ENCODE assay signal across 11 cellular contexts in genomic region chr5:134550271-134551214, GRCh38. TPM values are rescaled to one million over a fixed set of nuclear protein-coding genes. Genes with fewer than 3 reads are reported as not detected.
A peak's percentile ranks its signal among the peaks of the same experiment; 100 is the strongest.
DNase-seq lines count a peak whose midpoint lies in the region; ATAC-seq, FAIRE-seq and TF ChIP-seq lines count a peak whose summit lies in the region.
"Had no signal": no experiment of that assay in that cellular context is flagged by ENCODE, and none has a peak within 500 bp of the region (broad histone marks: within the 10 kb centered on the region; RNA-seq: fewer than 3 reads in every experiment).

No MANE protein-coding gene starts in this region.

- no peaks in the 10 kb centered on the region for H3K9me1 ChIP-seq in K562 (ENCODE audit: control insufficient read depth, insufficient read depth, low read length)

- in situ Hi-C loops in K562 (cut with MboI) = no loop called here

- H3K79me2 ChIP-seq in OCI-LY3 (ENCODE audit: low read length) = peaks cover 62% of the 10 kb centered on the region
- no peaks in the 10 kb centered on the region for H3K79me2 ChIP-seq in K562 (ENCODE audit: control insufficient read depth, insufficient read depth, low read length)

- H4K20me1 ChIP-seq in OCI-LY3 (ENCODE audit: insufficient read depth, low read length) (no peaks in the 10 kb centered on the region), K562 (replicated peaks; ENCODE audit: control insufficient read depth, insufficient read depth, low read length) (no peaks in the 10 kb centered on the region; the same call in 1 of the 2 replicates)

- H3K36me3 Mint-ChIP-seq in activated naive CD4-positive, alpha-beta T cell treated with anti-CD3 and anti-CD28 coated beads, Interleukin-2, amount 50 U/mL, for 24 hours = peaks cover 8% of the 10 kb centered on the region
- H3K36me3 Mint-ChIP-seq in stimulated activated memory B cell treated with anti-CD40 and anti-IgM and Interleukin-4, amounts not matched to agents 10 μg/mL and 1 μg/mL and 100 μg/mL, for 72 hours = peaks cover 64% of the 10 kb centered on the region

- H2AFZ ChIP-seq in OCI-LY3 (ENCODE audit: low read depth, low read length) = no peak overlapping the region
- H2AFZ ChIP-seq in K562 (ENCODE audit: low read depth, low read length) = no peak overlapping the region

- no peaks in the 10 kb centered on the region for H3K9me3 ChIP-seq in OCI-LY3 (ENCODE audit: insufficient read depth, low read length)
- no peaks in the 10 kb centered on the region for H3K9me3 ChIP-seq in K562 (replicated peaks; ENCODE audit: control insufficient read depth, insufficient read depth, low read depth, low read length)

- no peak for DNase-seq in activated naive CD4-positive, alpha-beta T cell treated with Interleukin-2 at 50 U/mL for 16 hours
- DNase-seq in K562 (ENCODE audit: extremely low read depth in 1 of 4, low spot score in 3 of 4) (no peak), NCI-H1436 (lab: John Stamatoyannopoulos, UW) (no peak)
- DNase-seq: activated T-cell treated with anti-CD3 and anti-CD28 coated beads, Interleukin-2, amount 50 U/mL, for 4 hours; NCI-H2227 treated with DMSO at 0.1 percent for 48 hours had no signal

- H3K9ac ChIP-seq in OCI-LY3 (ENCODE audit: low read length) (peak overlapping the region; percentile 56), K562 (ENCODE audit: insufficient read depth in 1 of 2, low read depth in 2 of 2, low read length in 2 of 2) (0 out of 4 replicates have a peak overlapping the region, but pooled peaks of 1 of the 2 experiments have one; percentile 11)

- no peaks in the 10 kb centered on the region for H3K27me3 Mint-ChIP-seq in activated naive CD4-positive, alpha-beta T cell treated with anti-CD3 and anti-CD28 coated beads, Interleukin-2, amount 50 U/mL, for 24 hours
- no peaks in the 10 kb centered on the region for H3K27me3 Mint-ChIP-seq in stimulated activated memory B cell treated with anti-CD40 and anti-IgM and Interleukin-4, amounts not matched to agents 10 μg/mL and 1 μg/mL and 100 μg/mL, for 72 hours

- H3K36me3 ChIP-seq in OCI-LY3 (replicated peaks; ENCODE audit: low read depth, low read length) = peaks cover 46% of the 10 kb centered on the region
- peaks cover 38% of the 10 kb centered on the region; the same call in 1 of the 3 replicates for H3K36me3 ChIP-seq in K562 (ENCODE audit: control insufficient read depth, insufficient read depth, low read length)

- no peak for TF ChIP-seq EP300 in K562 (IDR thresholded peaks at IDR 0.05; ENCODE audit: low read length)

- CTCF ChIA-PET in K562 (lab: Yijun Ruan, JAX; ENCODE audit: low intra/inter-chr PET ratio) = no interaction called here

- H3K27me3 ChIP-seq in OCI-LY3 (ENCODE audit: low read depth, low read length) (no peaks in the 10 kb centered on the region), K562 (ENCODE audit: control insufficient read depth in 2 of 2, insufficient read depth in 2 of 2, low read length in 2 of 2) (no peaks in the 10 kb centered on the region)

- POLR2A ChIA-PET in K562 (lab: Yijun Ruan, JAX) = interaction anchor here (0.6 to 1.1 kb wide), 2 partner anchors 16 to 41 kb away, joined by 4 read pairs; no protein-coding TSS in a partner anchor

- no peak for TF ChIP-seq POLR2A in K562 (conservative IDR thresholded peaks at IDR 0.05)

- peaks cover 64% of the 10 kb centered on the region for H3K4me1 Mint-ChIP-seq in activated naive CD4-positive, alpha-beta T cell treated with anti-CD3 and anti-CD28 coated beads, Interleukin-2, amount 50 U/mL, for 24 hours
- H3K4me1 Mint-ChIP-seq in stimulated activated memory B cell treated with anti-CD40 and anti-IgM and Interleukin-4, amounts not matched to agents 10 μg/mL and 1 μg/mL and 100 μg/mL, for 72 hours = peaks cover 96% of the 10 kb centered on the region

- TF ChIP-seq CTCF in OCI-LY3 (IDR thresholded peaks at IDR 0.05; ENCODE audit: low read depth, low read length) (no peak), K562 (IDR thresholded peaks at IDR 0.05 in 2 of 3, conservative IDR thresholded peaks at IDR 0.05 in 1 of 3; ENCODE audit: insufficient read depth in 2 of 3, low read depth in 1 of 3, low read length in 3 of 3) (no peak)

- H3K27ac ChIP-seq in OCI-LY3 (ENCODE audit: low read length) = peak overlapping the region; percentile 100
- no peak overlapping the region for H3K27ac ChIP-seq in K562 (ENCODE audit: extremely low read depth, low read depth, low read length)

- WGBS in K562 (ENCODE audit: insufficient coverage, low coverage, missing lambda C conversion rate) = 67% methylated on average over 13 of the region's 13 CpGs

- peaks cover 96% of the 10 kb centered on the region for H3K4me1 ChIP-seq in OCI-LY3 (ENCODE audit: low read length)
- H3K4me1 ChIP-seq in K562 (replicated peaks in 1 of 2; ENCODE audit: control insufficient read depth in 2 of 2, insufficient read depth in 2 of 2, low read length in 2 of 2) = 0 out of 5 replicates have a peak, but pooled peaks cover 0 to 7% of the 10 kb centered on the region in 2 experiments

- H3K4me3 Mint-ChIP-seq in activated naive CD4-positive, alpha-beta T cell treated with anti-CD3 and anti-CD28 coated beads, Interleukin-2, amount 50 U/mL, for 24 hours = no peak overlapping the region
- peak overlapping the region; percentile 50 for H3K4me3 Mint-ChIP-seq in stimulated activated memory B cell treated with anti-CD40 and anti-IgM and Interleukin-4, amounts not matched to agents 10 μg/mL and 1 μg/mL and 100 μg/mL, for 72 hours
- H3K4me3 Mint-ChIP-seq: activated T-cell treated with anti-CD3 and anti-CD28 coated beads, Interleukin-2, amount 50 U/mL, for 4 hours had no signal

- no peaks in the 10 kb centered on the region for H3K9me3 Mint-ChIP-seq in activated naive CD4-positive, alpha-beta T cell treated with anti-CD3 and anti-CD28 coated beads, Interleukin-2, amount 50 U/mL, for 24 hours
- H3K9me3 Mint-ChIP-seq in stimulated activated memory B cell treated with anti-CD40 and anti-IgM and Interleukin-4, amounts not matched to agents 10 μg/mL and 1 μg/mL and 100 μg/mL, for 72 hours = no peaks in the 10 kb centered on the region
- H3K9me3 Mint-ChIP-seq: activated T-cell treated with anti-CD3 and anti-CD28 coated beads, Interleukin-2, amount 50 U/mL, for 4 hours had no signal

- H3K4me2 ChIP-seq in OCI-LY3 (ENCODE audit: low read length) (peak overlapping the region; percentile 45), K562 (ENCODE audit: insufficient read depth, low read length) (no peak overlapping the region)
- H3K4me2 ChIP-seq: smooth muscle cell had no signal

- H3K27ac Mint-ChIP-seq in activated naive CD4-positive, alpha-beta T cell treated with anti-CD3 and anti-CD28 coated beads, Interleukin-2, amount 50 U/mL, for 24 hours = peak overlapping the region; percentile 82
- H3K27ac Mint-ChIP-seq in stimulated activated memory B cell treated with anti-CD40 and anti-IgM and Interleukin-4, amounts not matched to agents 10 μg/mL and 1 μg/mL and 100 μg/mL, for 72 hours = peak overlapping the region; percentile 89

- H3K4me3 ChIP-seq in OCI-LY3 (ENCODE audit: low read length) (peak overlapping the region; percentile 9; the same call in 1 of the 2 replicates), K562 (no peak overlapping the region)
- H3K4me3 ChIP-seq: smooth muscle cell had no signal

- TF ChIP-seq RAD21 in K562 (CRISPR knock-in tag; conservative IDR thresholded peaks at IDR 0.05 in 1 of 2, IDR thresholded peaks at IDR 0.05 in 1 of 2) = no peak

- BruUV-seq in K562 (replicated peaks; lab: Mats Ljungman, UMichigan) = no TSS peak

- intact Hi-C loops in K562 (cut with micrococcal nuclease) = no loop called here

- no peak for FAIRE-seq in K562 (lab: Jason Lieb, UNC)

- ATAC-seq in K562 = peak; percentile 28; the same call in 1 of the 3 replicates
- ATAC-seq in stimulated activated memory B cell treated with anti-CD40 and anti-IgM and Interleukin-4, amounts not matched to agents 10 μg/mL and 1 μg/mL and 100 μg/mL, for 72 hours = no peak
- ATAC-seq in GM21619 (IDR thresholded peaks at IDR 0.05; ENCODE audit: unreplicated experiment) = no peak
- ATAC-seq in HG03521 (IDR thresholded peaks at IDR 0.05; ENCODE audit: unreplicated experiment) = no peak

TF ChIP-seq in K562, 482 proteins besides CTCF, POLR2A, EP300 and RAD21 (continues in another document):
- TF ChIP-seq TFAM (CRISPR knock-in tag; conservative IDR thresholded peaks at IDR 0.05) (no peak), GTF2A2 (tag; IDR thresholded peaks at IDR 0.05) (no peak), CSDE1 (IDR thresholded peaks at IDR 0.05) (no peak), IRF9 (tag; IDR thresholded peaks at IDR 0.05) (no peak), TCF3 (CRISPR knock-in tag; IDR thresholded peaks at IDR 0.05) (no peak), NFE2L1 (tag; IDR thresholded peaks at IDR 0.05; ENCODE audit: borderline replicate concordance, low read depth) (no peak), ZNF174 (CRISPR knock-in tag; IDR thresholded peaks at IDR 0.05) (no peak), KAT2B (IDR thresholded peaks at IDR 0.05; ENCODE audit: low read depth, low read length) (no peak)

RNA-seq across cellular contexts. Expression of gene JADE2, which starts 25.1 kb away (rescaled TPM):
- 12.7 and 26.6 TPM in 2 replicates for total RNA-seq in K562 (2011; cell fraction: chromatin; rRNA removed; ENCODE audit: low replicate concordance)
- total RNA-seq in K562 (2011; cell fraction: nucleolus; rRNA removed) = 12.9 and 14.5 TPM in 2 replicates
- 7.6 and 9.2 TPM in 2 replicates for total RNA-seq in K562 (2011; cell fraction: nucleoplasm; rRNA removed)
- total RNA-seq in K562 (2014; rRNA removed) (14.5 and 22.8 TPM in 2 replicates), K562 (2014; rRNA removed; fragmentation: Illumina TruSeq; extraction: Trizol) (6.9 and 8.3 TPM in 2 replicates), K562 (2015; rRNA removed; fragmentation: Illumina TruSeq; extraction: Trizol) (13.7 and 14.1 TPM in 2 replicates), K562 (2021) (22.2 and 23.3 TPM in 2 replicates)
- polyA plus RNA-seq in K562 (2011; rRNA removed) (8.8 and 9.4 TPM in 2 replicates), K562 (2014; fragmentation: Illumina TruSeq; extraction: Trizol) (9.1 and 10.9 TPM in 2 replicates), K562 (2014; fragmentation: Nextera tagmentation; extraction: Ambion mirVana) (under 1 TPM; 0.50 to 0.55 TPM), K562 (2014; rRNA removed) (6.0 and 10.8 TPM in 2 replicates)
- polyA plus RNA-seq in K562 (2011; cell fraction: cytosol; rRNA removed) = 7.8 and 14.9 TPM in 2 replicates
- 10.6 and 18.6 TPM in 2 replicates for polyA plus RNA-seq in K562 (2011; cell fraction: nucleus; rRNA removed)
- 9.5 and 15.4 TPM in 2 replicates for polyA plus RNA-seq in K562 (2012)
- polyA minus RNA-seq in K562 (2011; rRNA and poly(A)+ RNA removed) = 11.5 and 14.4 TPM in 2 replicates
- 13.0 and 13.2 TPM in 2 replicates for polyA minus RNA-seq in K562 (2011; cell fraction: cytosol; rRNA and poly(A)+ RNA removed)
- polyA minus RNA-seq in K562 (2011; cell fraction: nucleus; rRNA and poly(A)+ RNA removed) = 9.4 TPM in 2 replicates
